In genomic region chr11:125091877-125092664, GRCh38 we compare ENCODE assay signal across 17 cellular contexts. TPM values are rescaled to one million over a fixed set of nuclear protein-coding genes. Genes with fewer than 3 reads are reported as not detected.
A peak's percentile ranks its signal among the peaks of the same experiment; 100 is the strongest.
DNase-seq lines count a peak whose midpoint lies in the region; ATAC-seq and TF ChIP-seq lines count a peak whose summit lies in the region.
"Had no signal": no experiment of that assay in that cellular context is flagged by ENCODE, and none has a peak within 500 bp of the region (broad histone marks: within the 10 kb centered on the region; RNA-seq: fewer than 3 reads in every experiment).

No MANE protein-coding gene starts in this region.

- H3K4me3 Mint-ChIP-seq in GM23338 (no peak overlapping the region; the same call in 2 of the 3 replicates), osteocyte (ENCODE audit: unreplicated experiment) (no peak overlapping the region)
- no peak overlapping the region for H3K4me3 Mint-ChIP-seq in naive thymus-derived CD8-positive, alpha-beta T cell
- H3K4me3 Mint-ChIP-seq: activated CD4-positive, alpha-beta T cell treated with anti-CD3 and anti-CD28 coated beads, Interleukin-2, amount 10 ng/mL, durations not matched to agents 7 days and 5 days; activated naive CD8-positive, alpha-beta T cell treated with anti-CD3 and anti-CD28 coated beads, Interleukin-2, amount 10 ng/mL, durations not matched to agents 7 days and 5 days; immature natural killer cell had no signal

- H4K20me1 ChIP-seq in GM23338 (replicated peaks; ENCODE audit: insufficient read depth) (no peaks in the 10 kb centered on the region; the same call in 1 of the 2 replicates), hepatocyte (ENCODE audit: insufficient read depth, poor library complexity, severe bottlenecking) (no peaks in the 10 kb centered on the region), MM.1S (ENCODE audit: insufficient read depth, low read length) (no peaks in the 10 kb centered on the region)

- H3K27me3 Mint-ChIP-seq in GM23338 (ENCODE audit: insufficient read depth, low read depth, poor library complexity): no peaks in the 10 kb centered on the region
- no peaks in the 10 kb centered on the region for H3K27me3 Mint-ChIP-seq in osteocyte (ENCODE audit: unreplicated experiment)
- H3K27me3 Mint-ChIP-seq in naive thymus-derived CD8-positive, alpha-beta T cell: no peaks in the 10 kb centered on the region
- H3K27me3 Mint-ChIP-seq: activated CD4-positive, alpha-beta T cell treated with anti-CD3 and anti-CD28 coated beads, Interleukin-2, amount 10 ng/mL, durations not matched to agents 7 days and 5 days; activated naive CD8-positive, alpha-beta T cell treated with anti-CD3 and anti-CD28 coated beads, Interleukin-2, amount 10 ng/mL, durations not matched to agents 7 days and 5 days had no signal

- 85% methylated on average over 6 of the region's 6 CpGs for WGBS in hepatocyte (ENCODE audit: low lambda C conversion rate, missing lambda C conversion rate)

- ATAC-seq in GM23338 (peak; percentile 48), RWPE2 (ENCODE audit: low read depth) (peak; percentile 5; the same call in 1 of the 3 replicates)
- ATAC-seq in naive thymus-derived CD8-positive, alpha-beta T cell: no peak

- no peak overlapping the region for H3K4me3 ChIP-seq in GM23338
- H3K4me3 ChIP-seq in RWPE2 (ENCODE audit: severe bottlenecking): no peak overlapping the region
- no peak overlapping the region for H3K4me3 ChIP-seq in hepatocyte
- no peak overlapping the region for H3K4me3 ChIP-seq in MM.1S (ENCODE audit: low read length)
- H3K4me3 ChIP-seq: body of pancreas, heart left ventricle, pancreas, tibial artery had no signal

- H3K4me1 Mint-ChIP-seq in GM23338 (peaks cover 41% of the 10 kb centered on the region), osteocyte (ENCODE audit: unreplicated experiment) (peaks cover 8% of the 10 kb centered on the region)
- H3K4me1 Mint-ChIP-seq in naive thymus-derived CD8-positive, alpha-beta T cell: peaks cover 0 to 11% (median 2%) of the 10 kb centered on the region in 4 donors
- H3K4me1 Mint-ChIP-seq: activated CD4-positive, alpha-beta T cell treated with anti-CD3 and anti-CD28 coated beads, Interleukin-2, amount 10 ng/mL, durations not matched to agents 7 days and 5 days; immature natural killer cell had no signal

- DNase-seq in GM23338 (ENCODE audit: low spot score) (no peak), RWPE2 (ENCODE audit: low spot score) (no peak), hepatocyte (ENCODE audit: low spot score) (no peak), osteocyte (ENCODE audit: extremely low spot score, unreplicated experiment) (peak; percentile 53), MM.1S (no peak), NCI-H2081 treated with DMSO at 0.1 percent for 48 hours (lab: John Stamatoyannopoulos, UW) (no peak), HuH-7 (ENCODE audit: low spot score) (no peak)
- DNase-seq in naive thymus-derived CD8-positive, alpha-beta T cell: no peak
- DNase-seq: activated CD4-positive, alpha-beta T cell treated with anti-CD3 and anti-CD28 coated beads, Interleukin-2, amount 10 ng/mL, durations not matched to agents 7 days and 5 days; activated naive CD8-positive, alpha-beta T cell treated with anti-CD3 and anti-CD28 coated beads, Interleukin-2, amount 10 ng/mL, durations not matched to agents 7 days and 5 days; tibial artery had no signal

- H3K36me3 Mint-ChIP-seq in GM23338 (ENCODE audit: low read depth) (no peaks in the 10 kb centered on the region; the same call in 2 of the 3 replicates), osteocyte (ENCODE audit: unreplicated experiment) (peaks cover 11% of the 10 kb centered on the region)
- H3K36me3 Mint-ChIP-seq in naive thymus-derived CD8-positive, alpha-beta T cell: peaks cover 0 to 22% (median 5%) of the 10 kb centered on the region in 3 donors

- H3K9me3 ChIP-seq in RWPE2 (ENCODE audit: severe bottlenecking): no peaks in the 10 kb centered on the region
- H3K9me3 ChIP-seq in hepatocyte (ENCODE audit: low read depth): no peaks in the 10 kb centered on the region
- H3K9me3 ChIP-seq in MM.1S (replicated peaks; ENCODE audit: insufficient read depth, low read length): no peaks in the 10 kb centered on the region
- H3K9me3 ChIP-seq: body of pancreas, heart left ventricle, pancreas, tibial artery had no signal

- H3K27me3 ChIP-seq in GM23338 (ENCODE audit: insufficient read depth): no peaks in the 10 kb centered on the region
- no peaks in the 10 kb centered on the region for H3K27me3 ChIP-seq in RWPE2 (ENCODE audit: insufficient read depth, poor library complexity, severe bottlenecking)
- H3K27me3 ChIP-seq in hepatocyte: no peaks in the 10 kb centered on the region
- no peaks in the 10 kb centered on the region for H3K27me3 ChIP-seq in MM.1S (replicated peaks; ENCODE audit: insufficient read depth, low read length)
- H3K27me3 ChIP-seq: body of pancreas, heart left ventricle, pancreas, tibial artery had no signal

- H3K4me1 ChIP-seq in GM23338 (ENCODE audit: insufficient read depth): peaks cover 20% of the 10 kb centered on the region
- H3K4me1 ChIP-seq in RWPE2 (ENCODE audit: insufficient read depth, poor library complexity, severe bottlenecking): peaks cover 8% of the 10 kb centered on the region
- peaks cover 6% of the 10 kb centered on the region for H3K4me1 ChIP-seq in hepatocyte (ENCODE audit: insufficient read depth)
- no peaks in the 10 kb centered on the region for H3K4me1 ChIP-seq in MM.1S (ENCODE audit: low read length)
- H3K4me1 ChIP-seq: body of pancreas, pancreas had no signal

- no peak overlapping the region for H3K9ac ChIP-seq in MM.1S (ENCODE audit: low read length)

- H2AFZ ChIP-seq in GM23338 (no peak overlapping the region), hepatocyte (no peak overlapping the region), MM.1S (ENCODE audit: low read length) (no peak overlapping the region)

- H3K27ac Mint-ChIP-seq in GM23338 (no peak overlapping the region), osteocyte (ENCODE audit: unreplicated experiment) (peak overlapping the region; percentile 86)
- H3K27ac Mint-ChIP-seq in naive thymus-derived CD8-positive, alpha-beta T cell: peak overlapping the region in 2 of 10 donors; percentile 5 to 74
- H3K27ac Mint-ChIP-seq: activated CD4-positive, alpha-beta T cell treated with anti-CD3 and anti-CD28 coated beads, Interleukin-2, amount 10 ng/mL, durations not matched to agents 7 days and 5 days; activated T-helper 2 cell treated with anti-CD3 and anti-CD28 coated beads, Interferon-gamma antibody, Interleukin-2, Interleukin-4, amounts not matched to agents 10 μg/mL and 5 μg/mL and 100 μg/mL, durations not matched to agents 14 hours and 24 hours and 36 hours had no signal

- TF ChIP-seq CTCF in GM23338 (conservative IDR thresholded peaks at IDR 0.05; ENCODE audit: low read depth in 2 of 2) (no peak), RWPE2 (IDR thresholded peaks at IDR 0.05; ENCODE audit: poor library complexity, severe bottlenecking) (no peak), hepatocyte (IDR thresholded peaks at IDR 0.05; ENCODE audit: poor library complexity) (no peak), osteocyte (IDR thresholded peaks at IDR 0.05) (no peak), MM.1S (IDR thresholded peaks at IDR 0.05; ENCODE audit: low read length) (no peak)

- H3K27ac ChIP-seq in GM23338 (ENCODE audit: low read depth) (no peak overlapping the region), RWPE2 (ENCODE audit: poor library complexity, severe bottlenecking) (peak overlapping the region; percentile 39), hepatocyte (peak overlapping the region; percentile 68), MM.1S (ENCODE audit: low read length) (no peak overlapping the region)
- H3K27ac ChIP-seq: body of pancreas, heart left ventricle, HL-60, pancreas, tibial artery had no signal

- POLR2A ChIA-PET in naive thymus-derived CD8-positive, alpha-beta T cell (lab: Charles Lee): no interaction called here

- H3K4me2 ChIP-seq in GM23338 (0 out of 2 replicates have a peak overlapping the region, but pooled peaks have one; percentile 32), hepatocyte (no peak overlapping the region), MM.1S (ENCODE audit: low read depth, low read length) (no peak overlapping the region)

- H3K36me3 ChIP-seq in GM23338 (ENCODE audit: insufficient read depth): 0 out of 2 replicates have a peak, but pooled peaks cover 5% of the 10 kb centered on the region
- peaks cover 18% of the 10 kb centered on the region for H3K36me3 ChIP-seq in RWPE2 (ENCODE audit: low read depth)
- no peaks in the 10 kb centered on the region for H3K36me3 ChIP-seq in hepatocyte (replicated peaks; ENCODE audit: insufficient read depth, low read depth)
- H3K36me3 ChIP-seq in MM.1S (replicated peaks; ENCODE audit: insufficient read depth, low read length): no peaks in the 10 kb centered on the region

- no peaks in the 10 kb centered on the region for H3K9me3 Mint-ChIP-seq in GM23338
- H3K9me3 Mint-ChIP-seq in osteocyte (ENCODE audit: unreplicated experiment): no peaks in the 10 kb centered on the region
- H3K9me3 Mint-ChIP-seq in naive thymus-derived CD8-positive, alpha-beta T cell: no peaks in the 10 kb centered on the region
- H3K9me3 Mint-ChIP-seq: activated CD4-positive, alpha-beta T cell treated with anti-CD3 and anti-CD28 coated beads, Interleukin-2, amount 10 ng/mL, durations not matched to agents 7 days and 5 days; activated naive CD8-positive, alpha-beta T cell treated with anti-CD3 and anti-CD28 coated beads, Interleukin-2, amount 10 ng/mL, durations not matched to agents 7 days and 5 days; activated T-helper 2 cell treated with anti-CD3 and anti-CD28 coated beads, Interferon-gamma antibody, Interleukin-2, Interleukin-4, amounts not matched to agents 10 μg/mL and 5 μg/mL and 100 μg/mL, durations not matched to agents 14 hours and 24 hours and 36 hours; immature natural killer cell had no signal

- H3F3A ChIP-seq in GM23338 (replicated peaks; ENCODE audit: low read depth): no peaks in the 10 kb centered on the region
- no peaks in the 10 kb centered on the region for H3F3A ChIP-seq in MM.1S (ENCODE audit: insufficient read depth, low read length)

- H3K9me2 ChIP-seq in GM23338 (ENCODE audit: insufficient read depth) (no peaks in the 10 kb centered on the region), hepatocyte (replicated peaks; ENCODE audit: insufficient read depth) (no peaks in the 10 kb centered on the region), MM.1S (replicated peaks; ENCODE audit: insufficient read depth, low read length) (no peaks in the 10 kb centered on the region)

- H3K79me2 ChIP-seq in GM23338 (replicated peaks; ENCODE audit: insufficient read depth) (no peaks in the 10 kb centered on the region), hepatocyte (no peaks in the 10 kb centered on the region), MM.1S (ENCODE audit: low read length) (no peaks in the 10 kb centered on the region)

RNA-seq across cellular contexts. Expression of gene TMEM218, which starts 19.4 kb away (rescaled TPM):
- 13.4 and 23.7 TPM in 2 replicates for total RNA-seq in GM23338 (2014; rRNA removed; shearing (Covaris generic))
- 23.8 and 24.2 TPM in 2 replicates for polyA plus RNA-seq in GM23338 (2016; fragmentation: Nextera tagmentation; extraction: Ambion mirVana)
- 20.6 and 21.1 TPM in 2 replicates for total RNA-seq in hepatocyte
- polyA plus RNA-seq in hepatocyte: 20.7 and 24.6 TPM in 2 replicates
- total RNA-seq in osteocyte: 19.9 and 23.7 TPM in 2 replicates
- total RNA-seq in naive thymus-derived CD8-positive, alpha-beta T cell: 10 to 100 TPM; 12.2 to 13.7 TPM
- 10 to 100 TPM; 30.0 to 40.1 (median 35.3) TPM for polyA plus RNA-seq in naive thymus-derived CD8-positive, alpha-beta T cell

RNA-seq across cellular contexts. Expression of gene SLC37A2, which starts 29.0 kb away (rescaled TPM):
- total RNA-seq in GM23338 (2014; rRNA removed; shearing (Covaris generic)): 1.0 and 1.6 TPM in 2 replicates
- polyA plus RNA-seq in GM23338 (2016; fragmentation: Nextera tagmentation; extraction: Ambion mirVana) (0.40 and 0.61 TPM in 2 replicates), hepatocyte (0.22 and 3.9 TPM in 2 replicates)
- total RNA-seq in hepatocyte (2.1 and 2.8 TPM in 2 replicates), osteocyte (0.37 and 0.64 TPM in 2 replicates)
- 1 to 10 TPM; 1.2 to 2.4 TPM for total RNA-seq in naive thymus-derived CD8-positive, alpha-beta T cell
- under 1 TPM in 2 of 3 donors, not detected in 1; 0.04 to 0.13 TPM for polyA plus RNA-seq in naive thymus-derived CD8-positive, alpha-beta T cell

Comparison
In these comparisons a context has a peak if more than half of its experiments do, and no peak if none do; other contexts are left out.
1. ATAC-seq: peak in GM23338 (single experiment) and RWPE2 (single experiment); none in naive thymus-derived CD8-positive, alpha-beta T cell (0 of 2).
2. H3K27ac ChIP-seq: peak in RWPE2 (single experiment) and hepatocyte (single experiment); none in GM23338 (single experiment) and MM.1S (single experiment).